Comparison of ENCODE assay signal across 24 cellular contexts in the genomic region with DNA sequence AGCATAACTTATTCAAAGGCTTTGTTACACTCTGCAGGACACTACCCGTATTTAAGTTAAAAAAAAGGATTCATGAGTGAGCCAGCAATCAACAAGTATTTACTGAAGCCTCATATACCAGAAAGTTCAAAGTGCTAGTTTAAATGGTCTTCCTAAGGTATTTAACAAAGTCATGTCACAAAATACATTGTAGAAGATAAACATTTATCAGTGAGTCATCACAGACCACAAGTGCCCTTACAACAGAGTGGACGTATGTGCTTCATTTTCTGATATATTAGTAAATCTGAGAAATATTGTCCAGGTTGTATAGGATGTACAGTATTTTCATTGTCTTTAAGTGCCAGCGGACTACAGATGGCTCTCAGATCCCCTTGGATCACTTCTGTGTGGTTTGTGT. TPM values are rescaled to one million over a fixed set of nuclear protein-coding genes. Genes with fewer than 3 reads are reported as not detected.
"Had no signal": no experiment of that assay in that cellular context is flagged by ENCODE, and none has a peak within 500 bp of the region (broad histone marks: within the 10 kb centered on the region; RNA-seq: fewer than 3 reads in every experiment).

No MANE protein-coding gene starts in this region.

- H3K4me3 ChIP-seq: coronary artery, heart right ventricle, left lung, lung, mucosa of descending colon, right atrium auricular region, spleen, suprapubic skin, tibial artery, upper lobe of right lung had no signal

- H3K4me1 Mint-ChIP-seq: activated CD4-positive, alpha-beta memory T cell treated with anti-CD3 and anti-CD28 coated beads, Interleukin-2, amount 10 ng/mL, durations not matched to agents 7 days and 5 days; activated CD4-positive, alpha-beta T cell treated with anti-CD3 and anti-CD28 coated beads, Interleukin-2, amount 10 ng/mL, durations not matched to agents 7 days and 5 days; activated T-helper 17 cell treated with anti-CD3 and anti-CD28 coated beads, Interleukin-2, amount 50 U/mL, for 72 hours had no signal

- H3K27ac ChIP-seq: coronary artery, heart right ventricle, left lung, right atrium auricular region, spleen, suprapubic skin, tibial artery, upper lobe of right lung had no signal

- H3K27me3 Mint-ChIP-seq: activated CD4-positive, alpha-beta memory T cell treated with anti-CD3 and anti-CD28 coated beads, Interleukin-2, amount 10 ng/mL, durations not matched to agents 7 days and 5 days; activated CD4-positive, alpha-beta T cell treated with anti-CD3 and anti-CD28 coated beads, Interleukin-2, amount 10 ng/mL, durations not matched to agents 7 days and 5 days; activated T-helper 17 cell treated with anti-CD3 and anti-CD28 coated beads, Interleukin-2, amount 50 U/mL, for 72 hours; effector memory CD8-positive, alpha-beta T cell had no signal

- DNase-seq: activated CD4-positive, alpha-beta memory T cell treated with anti-CD3 and anti-CD28 coated beads, Interleukin-2, amount 10 ng/mL, durations not matched to agents 7 days and 5 days; activated CD4-positive, alpha-beta T cell treated with anti-CD3 and anti-CD28 coated beads, Interleukin-2, amount 10 ng/mL, durations not matched to agents 7 days and 5 days; activated CD4-positive, CD25-positive, alpha-beta regulatory T cell treated with anti-CD3 and anti-CD28 coated beads, Interleukin-2, amount 50 U/mL, for 72 hours; activated CD8-positive, alpha-beta memory T cell treated with anti-CD3 and anti-CD28 coated beads, Interleukin-2, amount 50 U/mL, for 48 hours; activated naive CD4-positive, alpha-beta T cell; activated T-cell treated with anti-CD3 and anti-CD28 coated beads, Interleukin-2, amount 50 U/mL, for 4 hours; anterior cingulate cortex; effector memory CD8-positive, alpha-beta T cell; erythroblast; heart right ventricle; left lung; mucosa of descending colon; spleen; stimulated activated naive CD4-positive, alpha-beta T cell; T-helper 2 cell; tibial artery; upper lobe of right lung had no signal

- H3K4me1 ChIP-seq: heart right ventricle, left lung, right atrium auricular region, spleen, suprapubic skin, tibial artery had no signal

- H3K9me3 ChIP-seq: left lung, mucosa of descending colon, right atrium auricular region, suprapubic skin, tibial artery, upper lobe of right lung had no signal

- H3K36me3 Mint-ChIP-seq: natural killer cell treated with Interleukin-12 subunit alpha and Interleukin-12 subunit beta and Interleukin-15 and Interleukin-18, amount 100 ng/mL, for 72 hours had no signal

- H3K9me3 Mint-ChIP-seq: activated T-helper 17 cell treated with anti-CD3 and anti-CD28 coated beads, Interleukin-2, amount 50 U/mL, for 72 hours had no signal

- H3K36me3 ChIP-seq: heart right ventricle, left lung, right atrium auricular region, upper lobe of right lung had no signal

- H3K4me3 Mint-ChIP-seq: activated CD4-positive, alpha-beta memory T cell treated with anti-CD3 and anti-CD28 coated beads, Interleukin-2, amount 10 ng/mL, durations not matched to agents 7 days and 5 days; activated CD4-positive, alpha-beta T cell treated with anti-CD3 and anti-CD28 coated beads, Interleukin-2, amount 10 ng/mL, durations not matched to agents 7 days and 5 days; activated T-cell treated with anti-CD3 and anti-CD28 coated beads, Interleukin-2, amount 50 U/mL, for 4 hours; activated T-helper 17 cell treated with anti-CD3 and anti-CD28 coated beads, Interleukin-2, amount 50 U/mL, for 72 hours; effector memory CD8-positive, alpha-beta T cell; natural killer cell treated with Interleukin-12 subunit alpha and Interleukin-12 subunit beta and Interleukin-15 and Interleukin-18, amount 100 ng/mL, for 72 hours had no signal

- H3K27me3 ChIP-seq: heart right ventricle, left lung, right atrium auricular region, spleen, suprapubic skin, tibial artery, upper lobe of right lung had no signal

- H3K27ac Mint-ChIP-seq: activated CD4-positive, alpha-beta memory T cell treated with anti-CD3 and anti-CD28 coated beads, Interleukin-2, amount 10 ng/mL, durations not matched to agents 7 days and 5 days; activated CD4-positive, alpha-beta T cell treated with anti-CD3 and anti-CD28 coated beads, Interleukin-2, amount 10 ng/mL, durations not matched to agents 7 days and 5 days; activated naive CD4-positive, alpha-beta T cell treated with anti-CD3 and anti-CD28 coated beads, Interleukin-2, amount 50 U/mL, for 72 hours; activated T-helper 17 cell treated with anti-CD3 and anti-CD28 coated beads, Interleukin-2, amount 50 U/mL, for 72 hours; effector memory CD8-positive, alpha-beta T cell; natural killer cell treated with Interleukin-12 subunit alpha and Interleukin-12 subunit beta and Interleukin-15 and Interleukin-18, amount 100 ng/mL, for 72 hours had no signal

- ATAC-seq: activated naive CD4-positive, alpha-beta T cell treated with anti-CD3 and anti-CD28 coated beads, Interleukin-2, amount 50 U/mL, for 72 hours; activated T-cell treated with anti-CD3 and anti-CD28 coated beads, Interleukin-2, amount 50 U/mL, for 4 hours; activated T-helper 17 cell treated with anti-CD3 and anti-CD28 coated beads, Interleukin-2, amount 50 U/mL, for 72 hours; effector memory CD8-positive, alpha-beta T cell; heart right ventricle; left lung; mucosa of descending colon; natural killer cell treated with Interleukin-12 subunit alpha and Interleukin-12 subunit beta and Interleukin-15 and Interleukin-18, amount 100 ng/mL, for 72 hours; upper lobe of right lung had no signal

RNA-seq across cellular contexts. Expression of gene FLRT2, which starts 24.2 kb away (rescaled TPM):
- total RNA-seq: activated CD4-positive, alpha-beta memory T cell treated with anti-CD3 and anti-CD28 coated beads, Interleukin-2, amount 10 ng/mL, durations not matched to agents 7 days and 5 days; activated CD4-positive, alpha-beta T cell treated with anti-CD3 and anti-CD28 coated beads, Interleukin-2, amount 10 ng/mL, durations not matched to agents 7 days and 5 days; activated naive CD4-positive, alpha-beta T cell treated with anti-CD3 and anti-CD28 coated beads, Interleukin-2, amount 50 U/mL, for 72 hours; activated T-helper 17 cell treated with anti-CD3 and anti-CD28 coated beads, Interleukin-2, amount 50 U/mL, for 72 hours had no signal
